Comparison of ENCODE assay signal across 7 cellular contexts in genomic region chr21:7813475-7813874, GRCh38.
DNase-seq lines count a peak whose midpoint lies in the region; ATAC-seq, FAIRE-seq and TF ChIP-seq lines count a peak whose summit lies in the region.
"Not testable (repeated sequence)": the region's sequence is repeated elsewhere in the genome, so short reads cannot be mapped to it uniquely, and the experiment has no call there.

No MANE protein-coding gene starts in this region.

- in situ Hi-C loops in K562 (cut with MboI): not testable (repeated sequence)

- not testable (repeated sequence) for H3K27me3 ChIP-seq in DND-41 (ENCODE audit: insufficient read depth, low read length, poor library complexity); RWPE2 (ENCODE audit: insufficient read depth, poor library complexity, severe bottlenecking); K562 (ENCODE audit: control insufficient read depth in 2 of 2, insufficient read depth in 2 of 2, low read length in 2 of 2)

- not testable (repeated sequence) for H3K36me3 Mint-ChIP-seq in activated CD8-positive, alpha-beta T cell treated with anti-CD3 and anti-CD28 coated beads for 36 hours (ENCODE audit: low read depth)

- not testable (repeated sequence) for TF ChIP-seq RAD21 in K562 (CRISPR knock-in tag; conservative IDR thresholded peaks at IDR 0.05 in 1 of 2, IDR thresholded peaks at IDR 0.05 in 1 of 2)

- FAIRE-seq in K562 (lab: Jason Lieb, UNC): not testable (repeated sequence)

- not testable (repeated sequence) for H3K9me3 Mint-ChIP-seq in activated CD8-positive, alpha-beta T cell treated with anti-CD3 and anti-CD28 coated beads for 36 hours

- not testable (repeated sequence) for H3K4me1 Mint-ChIP-seq in activated CD8-positive, alpha-beta T cell treated with anti-CD3 and anti-CD28 coated beads for 36 hours (ENCODE audit: low read depth)

- not testable (repeated sequence) for H3K4me3 ChIP-seq in DND-41 (ENCODE audit: low read depth in 1 of 2, low read length in 2 of 2); RWPE2 (ENCODE audit: severe bottlenecking); K562; mucosa of descending colon

- not testable (repeated sequence) for H3K9me3 ChIP-seq in DND-41 (ENCODE audit: insufficient read depth, low read length, severe bottlenecking); RWPE2 (ENCODE audit: severe bottlenecking); K562 (replicated peaks; ENCODE audit: control insufficient read depth, insufficient read depth, low read depth, low read length); mucosa of descending colon

- ATAC-seq in DND-41 (ENCODE audit: insufficient read depth, low read depth) (peak; percentile 83), RWPE2 (ENCODE audit: low read depth) (0 out of 3 replicates have a peak, but pooled peaks have one; percentile 40), K562 (peak; percentile 92), left colon (peak; percentile 65), mucosa of descending colon (peak; percentile 62), sciatic nerve (peak; percentile 61)
- peak; percentile 58 for ATAC-seq in activated CD8-positive, alpha-beta T cell treated with anti-CD3 and anti-CD28 coated beads for 36 hours

- H3K27ac ChIP-seq in DND-41 (ENCODE audit: low read length); RWPE2 (ENCODE audit: poor library complexity, severe bottlenecking); K562 (ENCODE audit: extremely low read depth, low read depth, low read length): not testable (repeated sequence)

- TF ChIP-seq EP300 in K562 (IDR thresholded peaks at IDR 0.05; ENCODE audit: low read length): not testable (repeated sequence)

- not testable (repeated sequence) for H4K20me1 ChIP-seq in DND-41 (ENCODE audit: insufficient read depth, low read length); K562 (replicated peaks; ENCODE audit: control insufficient read depth, insufficient read depth, low read length)

- TF ChIP-seq CTCF in DND-41 (IDR thresholded peaks at IDR 0.05; ENCODE audit: borderline replicate concordance, extremely low read depth, low read length, poor library complexity, severe bottlenecking); RWPE2 (IDR thresholded peaks at IDR 0.05; ENCODE audit: poor library complexity, severe bottlenecking); activated CD8-positive, alpha-beta T cell treated with anti-CD3 and anti-CD28 coated beads for 36 hours (IDR thresholded peaks at IDR 0.05); K562 (IDR thresholded peaks at IDR 0.05 in 2 of 3, conservative IDR thresholded peaks at IDR 0.05 in 1 of 3; ENCODE audit: insufficient read depth in 2 of 3, low read depth in 1 of 3, low read length in 3 of 3); mucosa of descending colon (IDR thresholded peaks at IDR 0.05): not testable (repeated sequence)

- not testable (repeated sequence) for H3K36me3 ChIP-seq in DND-41 (ENCODE audit: insufficient read depth, low read length); RWPE2 (ENCODE audit: low read depth); K562 (ENCODE audit: control insufficient read depth, insufficient read depth, low read length); mucosa of descending colon (ENCODE audit: low read depth)

- H2AFZ ChIP-seq in DND-41 (ENCODE audit: low read depth, low read length); K562 (ENCODE audit: low read depth, low read length): not testable (repeated sequence)

- not testable (repeated sequence) for H3K4me3 Mint-ChIP-seq in activated CD8-positive, alpha-beta T cell treated with anti-CD3 and anti-CD28 coated beads for 36 hours

- H3K4me1 ChIP-seq in DND-41 (ENCODE audit: insufficient read depth, low read length); RWPE2 (ENCODE audit: insufficient read depth, poor library complexity, severe bottlenecking); K562 (replicated peaks in 1 of 2; ENCODE audit: control insufficient read depth in 2 of 2, insufficient read depth in 2 of 2, low read length in 2 of 2); mucosa of descending colon (ENCODE audit: low read depth): not testable (repeated sequence)

- CTCF ChIA-PET in activated CD8-positive, alpha-beta T cell treated with anti-CD3 and anti-CD28 coated beads for 36 hours (lab: Charles Lee); K562 (lab: Yijun Ruan, JAX; ENCODE audit: low intra/inter-chr PET ratio): not testable (repeated sequence)

- WGBS in K562 (ENCODE audit: insufficient coverage, low coverage, missing lambda C conversion rate): no CpG with 5 or more reads among the region's 4 CpGs

- not testable (repeated sequence) for H3K27ac Mint-ChIP-seq in activated CD8-positive, alpha-beta T cell treated with anti-CD3 and anti-CD28 coated beads for 36 hours

- H3K9ac ChIP-seq in DND-41 (ENCODE audit: low read depth, low read length); K562 (ENCODE audit: insufficient read depth in 1 of 2, low read depth in 2 of 2, low read length in 2 of 2): not testable (repeated sequence)

- not testable (repeated sequence) for DNase-seq in DND-41; RWPE2 (ENCODE audit: low spot score); activated CD8-positive, alpha-beta T cell treated with anti-CD3 and anti-CD28 coated beads for 36 hours; K562 (ENCODE audit: extremely low read depth in 1 of 4, low spot score in 3 of 4); left colon; mucosa of descending colon; sciatic nerve (ENCODE audit: low spot score)

- not testable (repeated sequence) for H3K9me1 ChIP-seq in K562 (ENCODE audit: control insufficient read depth, insufficient read depth, low read length)

- BruUV-seq in K562 (replicated peaks; lab: Mats Ljungman, UMichigan): not testable (repeated sequence)

- TF ChIP-seq POLR2A in K562 (conservative IDR thresholded peaks at IDR 0.05): not testable (repeated sequence)

- intact Hi-C loops in activated CD8-positive, alpha-beta T cell treated with anti-CD3 and anti-CD28 coated beads for 36 hours (cut with micrococcal nuclease); K562 (cut with micrococcal nuclease); left colon (cut with DNase I, micrococcal nuclease); mucosa of descending colon (cut with DNase I, micrococcal nuclease); sciatic nerve (cut with DNase I): not testable (repeated sequence)

- not testable (repeated sequence) for H3K79me2 ChIP-seq in DND-41 (ENCODE audit: insufficient read depth, low read length); K562 (ENCODE audit: control insufficient read depth, insufficient read depth, low read length)

- not testable (repeated sequence) for H3K4me2 ChIP-seq in DND-41 (ENCODE audit: insufficient read depth, low read length); K562 (ENCODE audit: insufficient read depth, low read length)

- H3K27me3 Mint-ChIP-seq in activated CD8-positive, alpha-beta T cell treated with anti-CD3 and anti-CD28 coated beads for 36 hours: not testable (repeated sequence)

- POLR2A ChIA-PET in activated CD8-positive, alpha-beta T cell treated with anti-CD3 and anti-CD28 coated beads for 36 hours (lab: Charles Lee); K562 (lab: Yijun Ruan, JAX): not testable (repeated sequence)

Comparison
In these comparisons a context has a peak if more than half of its experiments do, and no peak if none do; other contexts are left out.
1. ATAC-seq: peak in every context shown above with its lines; median percentile 92 in K562; 83 in DND-41; 65 in left colon; 62 in mucosa of descending colon; 61 in sciatic nerve; 58 in activated CD8-positive, alpha-beta T cell treated with anti-CD3 and anti-CD28 coated beads for 36 hours; 40 in RWPE2.